In the genomic region with DNA sequence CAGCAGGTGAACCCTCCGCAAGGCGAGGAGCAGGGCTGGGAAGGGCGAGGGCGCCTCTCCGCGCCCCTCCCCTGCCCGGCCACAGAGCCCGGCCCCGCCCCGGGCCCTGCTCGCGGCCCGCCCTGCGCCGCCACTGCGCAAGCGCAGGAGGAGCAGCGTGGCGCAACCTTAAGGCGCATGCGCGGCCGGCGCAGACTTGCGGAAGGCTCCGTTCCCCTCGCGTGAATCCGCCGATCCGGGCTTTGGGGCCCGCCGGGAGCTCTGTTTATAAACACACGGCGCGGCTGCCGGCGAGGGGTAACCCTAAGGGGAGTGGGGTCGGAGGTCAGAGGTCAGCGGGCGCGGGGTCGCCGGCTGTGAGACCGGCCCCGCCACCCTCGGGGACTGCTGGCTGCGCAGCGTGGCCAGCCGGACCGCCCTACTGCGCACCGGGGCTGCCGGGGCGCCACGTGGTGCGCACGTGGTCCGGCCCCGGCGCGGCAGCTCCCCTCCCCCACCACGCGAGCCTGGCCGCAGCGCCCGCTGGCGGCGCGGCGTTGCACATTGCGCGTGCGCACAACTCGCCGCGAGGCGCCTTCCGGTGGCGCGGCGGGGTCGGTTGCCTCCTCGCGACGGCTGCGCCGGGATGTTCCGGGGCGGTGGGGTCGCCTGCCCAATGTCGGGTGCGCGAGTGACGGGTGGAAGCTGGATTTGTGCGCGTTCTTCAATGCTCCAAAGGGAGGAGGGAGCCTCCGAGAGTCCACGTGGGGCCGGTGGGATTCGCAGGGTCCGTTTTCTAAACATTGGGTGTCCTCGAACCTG, we compare ENCODE assay signal across 8 cellular contexts. TPM values are rescaled to one million over a fixed set of nuclear protein-coding genes. Genes with fewer than 3 reads are reported as not detected.
DNase-seq lines count a peak whose midpoint lies in the region; ATAC-seq, FAIRE-seq and TF ChIP-seq lines count a peak whose summit lies in the region.

No MANE protein-coding gene starts in this region.

- in situ Hi-C loops in Caki2 (cut with HindIII; ENCODE audit: low pct_unique_long_range_greater_than_20kb, low sequenced_read_pairs) = no loop called here

- H2AFZ ChIP-seq in endothelial cell of umbilical vein (ENCODE audit: low read depth, low read length) = peak overlapping the region; percentile 100

- H3K4me1 ChIP-seq in endothelial cell of umbilical vein (ENCODE audit: control insufficient read depth, extremely low read depth, insufficient read depth, low read length) = peaks cover 7% of the 10 kb centered on the region

- ATAC-seq in GM19468 (IDR thresholded peaks at IDR 0.05; ENCODE audit: extremely low read depth, unreplicated experiment) = peak; percentile 85

- H3K4me2 ChIP-seq in endothelial cell of umbilical vein (ENCODE audit: insufficient read depth, low read length) = peak overlapping the region; percentile 84

- FAIRE-seq in endothelial cell of umbilical vein (lab: Jason Lieb, UNC) = peak; percentile 90

- peak overlapping the region; percentile 59 to 64 (median 61) for H3K4me3 ChIP-seq in endothelial cell of umbilical vein (replicated peaks in 1 of 3; ENCODE audit: insufficient read depth in 1 of 3, low read depth in 1 of 3, low read length in 3 of 3)

- H4K20me1 ChIP-seq in endothelial cell of umbilical vein (replicated peaks; ENCODE audit: control insufficient read depth, extremely low read depth, insufficient read depth, low read length) = no peaks in the 10 kb centered on the region

- DNase-seq in Caki2 (ENCODE audit: low read depth) (peak; percentile 95), HS-27A (ENCODE audit: low read depth) (peak; percentile 63), NOMO-1 (lab: John Stamatoyannopoulos, UW; ENCODE audit: unreplicated experiment in 2 of 2) (peak; percentile 91 to 92), endothelial cell of umbilical vein (ENCODE audit: low read depth, low spot score) (peak; percentile 95), mucosa of gallbladder (ENCODE audit: low spot score) (peak; percentile 96)
- DNase-seq in activated CD8-positive, alpha-beta memory T cell treated with anti-CD3 and anti-CD28 coated beads, Interleukin-2, amount 50 U/mL, for 24 hours (ENCODE audit: extremely low read depth) = peak; percentile 77
- DNase-seq in stimulated activated CD8-positive, alpha-beta memory T cell treated with anti-CD3 and anti-CD28 coated beads, Interleukin-4, amount 100 ng/mL, for 4 hours (ENCODE audit: low read depth in 2 of 2, low spot score in 1 of 2) = peak; percentile 91 to 93

- peak; percentile 82 for TF ChIP-seq POLR2A in endothelial cell of umbilical vein (IDR thresholded peaks at IDR 0.05; ENCODE audit: low read depth, low read length)

- dilution Hi-C loops in endothelial cell of umbilical vein (cut with MboI; ENCODE audit: extremely low pct_ligation_motif_present, low sequenced_read_pairs) = no loop called here

- H3K27me3 ChIP-seq in endothelial cell of umbilical vein (ENCODE audit: control insufficient read depth in 2 of 2, insufficient read depth in 2 of 2, low read length in 2 of 2) = no peaks in the 10 kb centered on the region

- POLR2A ChIA-PET in endothelial cell of umbilical vein (lab: Charles Lee) = interaction anchor here (0.7 to 1.4 kb wide), 5 partner anchors 36 to 133 kb away, joined by 3 to 7 read pairs (median 4); a partner anchor contains a TSS

- no peaks in the 10 kb centered on the region for H3K79me2 ChIP-seq in endothelial cell of umbilical vein (ENCODE audit: control insufficient read depth, insufficient read depth, low read length)

- BruUV-seq in endothelial cell of umbilical vein (replicated peaks; lab: Mats Ljungman, UMichigan) = no TSS peak

- no peaks in the 10 kb centered on the region for H3K9me1 ChIP-seq in endothelial cell of umbilical vein (replicated peaks; ENCODE audit: control insufficient read depth, extremely low read depth, insufficient read depth, low read length)

- H3K36me3 ChIP-seq in endothelial cell of umbilical vein (ENCODE audit: control insufficient read depth in 2 of 2, extremely low read depth in 1 of 2, insufficient read depth in 2 of 2, low read length in 2 of 2) = no peaks in the 10 kb centered on the region

- H3K27ac ChIP-seq in endothelial cell of umbilical vein (ENCODE audit: insufficient read depth, low read depth, low read length) = peak overlapping the region; percentile 64

- H3K9me3 ChIP-seq in endothelial cell of umbilical vein (replicated peaks; ENCODE audit: control insufficient read depth, insufficient read depth, low read length) = no peaks in the 10 kb centered on the region

- intact Hi-C loops in endothelial cell of umbilical vein (cut with micrococcal nuclease) = loop anchor here (1.0 to 2.0 kb wide), 5 partner anchors 40 to 133 kb away; a partner anchor contains a TSS

- CTCF ChIA-PET in endothelial cell of umbilical vein (lab: Charles Lee) = interaction anchor here (0.7 to 2.0 kb wide), 25 partner anchors 10 to 150 kb away, joined by 3 to 19 read pairs (median 4); a partner anchor contains a TSS

- peak overlapping the region; percentile 27 for H3K9ac ChIP-seq in endothelial cell of umbilical vein (replicated peaks; ENCODE audit: extremely low read depth, insufficient read depth, low read length)

- TF ChIP-seq CTCF in endothelial cell of umbilical vein (IDR thresholded peaks at IDR 0.05; ENCODE audit: extremely low read depth in 1 of 2, insufficient read depth in 1 of 2, low read depth in 1 of 2, low read length in 2 of 2) = peak; percentile 42 to 45

TF ChIP-seq in endothelial cell of umbilical vein, 7 proteins besides CTCF, POLR2A, EP300 and RAD21:
- peak; percentile 100 for TF ChIP-seq MYC (IDR thresholded peaks at IDR 0.05; ENCODE audit: low read depth, low read length)
- TF ChIP-seq POLR2AphosphoS5 (IDR thresholded peaks at IDR 0.05; ENCODE audit: insufficient read depth, low read depth, low read length) = peak; percentile 96
- TF ChIP-seq, protein P1, sequence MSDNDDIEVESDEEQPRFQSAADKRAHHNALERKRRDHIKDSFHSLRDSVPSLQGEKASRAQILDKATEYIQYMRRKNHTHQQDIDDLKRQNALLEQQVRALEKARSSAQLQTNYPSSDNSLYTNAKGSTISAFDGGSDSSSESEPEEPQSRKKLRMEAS (IDR thresholded peaks at IDR 0.05; ENCODE audit: insufficient read depth, insufficient read length) = peak; percentile 98
- TF ChIP-seq EZH2 (IDR thresholded peaks at IDR 0.05; ENCODE audit: borderline replicate concordance, low read depth, low read length, severe bottlenecking) = no peak

RNA-seq across cellular contexts. Expression of a gene that starts 40.2 kb away (rescaled TPM):
- total RNA-seq in Caki2 (2014; rRNA removed; shearing (Covaris generic); ENCODE audit: low replicate concordance) = 13.2 and 19.8 TPM in 2 replicates
- total RNA-seq in endothelial cell of umbilical vein (47.0 and 52.1 TPM in 2 replicates), mucosa of gallbladder (27.0 TPM)
- polyA plus RNA-seq in endothelial cell of umbilical vein = 8.0 and 9.2 TPM in 2 replicates
- 7.1 and 8.0 TPM in 2 replicates for polyA plus RNA-seq in endothelial cell of umbilical vein (2011; cell fraction: cytosol; rRNA removed)
- polyA plus RNA-seq in endothelial cell of umbilical vein (2011; cell fraction: nucleus; rRNA removed) = 26.1 and 27.8 TPM in 2 replicates
- 7.3 and 7.5 TPM in 2 replicates for polyA plus RNA-seq in endothelial cell of umbilical vein (2012)
- 21.5 and 25.5 TPM in 2 replicates for polyA minus RNA-seq in endothelial cell of umbilical vein
- 25.8 TPM for polyA minus RNA-seq in endothelial cell of umbilical vein (2011; cell fraction: cytosol; rRNA and poly(A)+ RNA removed)
- 22.0 and 36.5 TPM in 2 replicates for polyA minus RNA-seq in endothelial cell of umbilical vein (2011; cell fraction: nucleus; rRNA and poly(A)+ RNA removed)

Comparison
In these comparisons a context has a peak if more than half of its experiments do, and no peak if none do; other contexts are left out.
1. Peak in every context shown above with its lines: DNase-seq, ATAC-seq, H3K4me3 ChIP-seq and H3K27ac ChIP-seq.